Comparison of ENCODE assay signal across 13 cellular contexts in genomic region chr5:180173875-180174586, GRCh38. TPM values are rescaled to one million over a fixed set of nuclear protein-coding genes. Genes with fewer than 3 reads are reported as not detected.
DNase-seq lines count a peak whose midpoint lies in the region; ATAC-seq, FAIRE-seq and TF ChIP-seq lines count a peak whose summit lies in the region.
"Had no signal": no experiment of that assay in that cellular context is flagged by ENCODE, and none has a peak within 500 bp of the region (broad histone marks: within the 10 kb centered on the region; RNA-seq: fewer than 3 reads in every experiment).

No MANE protein-coding gene starts in this region.

- H3K4me3 ChIP-seq in MG63 = no peak overlapping the region

- H3K4me3 Mint-ChIP-seq in mesothelial cell of epicardium = no peak overlapping the region
- no peak overlapping the region for H3K4me3 Mint-ChIP-seq in effector memory CD8-positive, alpha-beta T cell
- H3K4me3 Mint-ChIP-seq in activated T-cell treated with anti-CD3 and anti-CD28 coated beads, Interleukin-2, amount 50 U/mL, for 24 hours = no peak overlapping the region
- H3K4me3 Mint-ChIP-seq: activated CD4-positive, alpha-beta memory T cell treated with anti-CD3 and anti-CD28 coated beads for 36 hours; CD4-positive, alpha-beta T cell had no signal

- no peak for ATAC-seq in effector memory CD8-positive, alpha-beta T cell (replicated peaks)
- no peak for ATAC-seq in HG03039 (IDR thresholded peaks at IDR 0.05; ENCODE audit: unreplicated experiment)

- peak; percentile 26 for DNase-seq in MG63
- peak; percentile 48 for DNase-seq in epidermal melanocyte (ENCODE audit: insufficient read length, low spot score)
- DNase-seq in mesothelial cell of epicardium (ENCODE audit: low spot score in 2 of 2, unreplicated experiment in 2 of 2) = no peak
- no peak for DNase-seq in urothelium cell line (ENCODE audit: low spot score)
- DNase-seq in effector memory CD8-positive, alpha-beta T cell = no peak
- no peak for DNase-seq in activated T-cell treated with anti-CD3 and anti-CD28 coated beads, Interleukin-2, amount 50 U/mL, for 24 hours
- DNase-seq: activated CD4-positive, alpha-beta memory T cell treated with anti-CD3 and anti-CD28 coated beads for 36 hours; activated gamma-delta T cell; CD4-positive, alpha-beta T cell; NCI-H1417 treated with DMSO at 0.1 percent for 48 hours; NCI-H526; T-helper 9 cell had no signal

- no peaks in the 10 kb centered on the region for H3K36me3 Mint-ChIP-seq in mesothelial cell of epicardium
- H3K36me3 Mint-ChIP-seq in effector memory CD8-positive, alpha-beta T cell (ENCODE audit: insufficient read depth) = no peaks in the 10 kb centered on the region
- no peaks in the 10 kb centered on the region for H3K36me3 Mint-ChIP-seq in activated T-cell treated with anti-CD3 and anti-CD28 coated beads, Interleukin-2, amount 50 U/mL, for 24 hours (ENCODE audit: low read depth)
- H3K36me3 Mint-ChIP-seq: activated CD4-positive, alpha-beta memory T cell treated with anti-CD3 and anti-CD28 coated beads for 36 hours had no signal

- peaks cover 36% of the 10 kb centered on the region for H3K4me1 Mint-ChIP-seq in mesothelial cell of epicardium
- H3K4me1 Mint-ChIP-seq in effector memory CD8-positive, alpha-beta T cell (ENCODE audit: low read depth in 2 of 2) = no peaks in the 10 kb centered on the region
- H3K4me1 Mint-ChIP-seq in activated T-cell treated with anti-CD3 and anti-CD28 coated beads, Interleukin-2, amount 50 U/mL, for 24 hours (ENCODE audit: low read depth) = no peaks in the 10 kb centered on the region

- H3K27me3 ChIP-seq in MG63 = no peaks in the 10 kb centered on the region

- no peaks in the 10 kb centered on the region for H3K36me3 ChIP-seq in MG63

- TF ChIP-seq CTCF in mesothelial cell of epicardium (IDR thresholded peaks at IDR 0.05; ENCODE audit: unreplicated experiment) = no peak

- H3K9me3 Mint-ChIP-seq in mesothelial cell of epicardium = no peaks in the 10 kb centered on the region
- no peaks in the 10 kb centered on the region for H3K9me3 Mint-ChIP-seq in effector memory CD8-positive, alpha-beta T cell
- H3K9me3 Mint-ChIP-seq in activated T-cell treated with anti-CD3 and anti-CD28 coated beads, Interleukin-2, amount 50 U/mL, for 24 hours = no peaks in the 10 kb centered on the region
- H3K9me3 Mint-ChIP-seq: activated CD4-positive, alpha-beta memory T cell treated with anti-CD3 and anti-CD28 coated beads for 36 hours; CD4-positive, alpha-beta T cell had no signal

- peak overlapping the region; percentile 76 for H3K27ac Mint-ChIP-seq in mesothelial cell of epicardium
- no peak overlapping the region for H3K27ac Mint-ChIP-seq in effector memory CD8-positive, alpha-beta T cell
- no peak overlapping the region for H3K27ac Mint-ChIP-seq in activated T-cell treated with anti-CD3 and anti-CD28 coated beads, Interleukin-2, amount 50 U/mL, for 24 hours
- H3K27ac Mint-ChIP-seq: activated CD4-positive, alpha-beta memory T cell treated with anti-CD3 and anti-CD28 coated beads for 36 hours; CD4-positive, alpha-beta T cell had no signal

- no peaks in the 10 kb centered on the region for H3K27me3 Mint-ChIP-seq in mesothelial cell of epicardium (ENCODE audit: low read depth)
- H3K27me3 Mint-ChIP-seq in effector memory CD8-positive, alpha-beta T cell = peaks cover 4 to 61% of the 10 kb centered on the region in 2 donors
- peaks cover 8% of the 10 kb centered on the region for H3K27me3 Mint-ChIP-seq in activated T-cell treated with anti-CD3 and anti-CD28 coated beads, Interleukin-2, amount 50 U/mL, for 24 hours

- FAIRE-seq in urothelium cell line (lab: Jason Lieb, UNC) = peak; percentile 89

- H3K9me3 ChIP-seq in MG63 = no peaks in the 10 kb centered on the region

RNA-seq across cellular contexts. Expression of gene RASGEF1C, which starts 35.0 kb away (rescaled TPM):
- not detected in 2 replicates for total RNA-seq in MG63 (2014; rRNA removed; shearing (Covaris generic); ENCODE audit: low replicate concordance)
- 0.36 to 0.58 TPM (median 0.42 TPM) in 3 replicates for total RNA-seq in mesothelial cell of epicardium
- total RNA-seq: activated CD4-positive, alpha-beta memory T cell treated with anti-CD3 and anti-CD28 coated beads for 36 hours; CD4-positive, alpha-beta T cell had no signal

Comparison
In these comparisons a context has a peak if more than half of its experiments do, and no peak if none do; other contexts are left out.
1. DNase-seq: peak in MG63 (single experiment) and epidermal melanocyte (single experiment); none in mesothelial cell of epicardium (0 of 2), urothelium cell line (single experiment), effector memory CD8-positive, alpha-beta T cell (0 of 3) and activated T-cell treated with anti-CD3 and anti-CD28 coated beads, Interleukin-2, amount 50 U/mL, for 24 hours (single experiment).